Comparison of ENCODE assay signal across 18 cellular contexts in the genomic region with DNA sequence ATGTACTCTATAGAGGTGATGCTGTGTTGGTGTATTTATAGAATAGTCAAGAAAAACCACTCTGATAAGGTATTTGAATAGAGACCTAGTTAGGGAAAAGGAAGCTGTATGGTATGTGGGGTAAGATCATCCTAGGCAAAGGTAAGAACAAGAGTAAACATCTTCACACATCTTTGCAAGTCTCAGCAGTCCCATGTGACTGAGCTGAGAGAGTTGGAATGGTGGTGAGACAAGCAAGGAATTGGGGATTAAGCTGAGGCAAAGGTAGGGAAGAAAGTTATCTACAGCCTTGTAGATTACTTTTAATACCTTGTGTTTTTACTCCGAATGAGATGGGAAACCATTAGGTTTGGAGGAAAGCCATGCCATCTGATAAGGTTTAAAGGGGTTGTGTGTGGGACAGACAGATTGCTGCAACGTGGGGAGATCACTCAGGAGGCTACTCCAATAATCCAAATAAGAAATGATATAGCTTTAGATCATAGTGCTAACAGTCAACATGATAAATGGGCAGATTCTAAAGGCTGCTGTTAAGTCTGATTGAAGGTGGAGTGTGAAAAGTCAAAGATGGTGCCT. TPM values are rescaled to one million over a fixed set of nuclear protein-coding genes. Genes with fewer than 3 reads are reported as not detected.
A peak's percentile ranks its signal among the peaks of the same experiment; 100 is the strongest.
DNase-seq lines count a peak whose midpoint lies in the region; ATAC-seq and TF ChIP-seq lines count a peak whose summit lies in the region.
"Had no signal": no experiment of that assay in that cellular context is flagged by ENCODE, and none has a peak within 500 bp of the region (broad histone marks: within the 10 kb centered on the region; RNA-seq: fewer than 3 reads in every experiment).

No MANE protein-coding gene starts in this region.

- DNase-seq in activated T-cell treated with anti-CD3 and anti-CD28 coated beads, Interleukin-2, amount 50 U/mL, for 72 hours, result no peak
- DNase-seq in activated T-cell treated with anti-CD3 and anti-CD28 coated beads, Interleukin-2, amount 50 U/mL, for 1 hour, result no peak
- DNase-seq in H9, result no peak
- DNase-seq in central memory CD8-positive, alpha-beta T cell (ENCODE audit: low spot score in 2 of 2), result no peak
- DNase-seq in naive thymus-derived CD4-positive, alpha-beta T cell, result no peak
- DNase-seq in lower leg skin (ENCODE audit: low spot score in 2 of 2), result no peak
- DNase-seq in NCI-H1105 (lab: John Stamatoyannopoulos, UW), result no peak
- DNase-seq: ACHN; activated effector memory CD4-positive, alpha-beta T cell treated with anti-CD3 and anti-CD28 coated beads, Interleukin-2, amount 50 U/mL, for 16 hours; DND-41; kidney glomerular epithelial cell; NCI-H1694 treated with DMSO at 0.1 percent for 48 hours; sigmoid colon; SW 1271 had no signal

- H4K5ac ChIP-seq in H9 (ENCODE audit: insufficient read length, low read depth, low read length), result no peak overlapping the region

- no peak overlapping the region for H2AFZ ChIP-seq in H9 (ENCODE audit: low read length)

- H4K91ac ChIP-seq in H9 (ENCODE audit: insufficient read length, low read depth, low read length), result no peak overlapping the region

- POLR2A ChIA-PET in naive thymus-derived CD4-positive, alpha-beta T cell (lab: Charles Lee), result interaction anchor here (1.1 kb wide), 1 partner anchor 36 kb away, joined by 4 read pairs; no protein-coding TSS in a partner anchor

- peak overlapping the region; percentile 18 for H3K27ac Mint-ChIP-seq in activated T-cell treated with anti-CD3 and anti-CD28 coated beads, Interleukin-2, amount 50 U/mL, for 72 hours
- peak overlapping the region in 2 of 3 experiments; percentile 2 to 75; a peak in 2 of 7 replicates for H3K27ac Mint-ChIP-seq in H9
- H3K27ac Mint-ChIP-seq in central memory CD8-positive, alpha-beta T cell (ENCODE audit: low read depth), result peak overlapping the region; percentile 11
- peak overlapping the region in 6 of 9 donors; percentile 6 to 48 (median 28) for H3K27ac Mint-ChIP-seq in naive thymus-derived CD4-positive, alpha-beta T cell

- peaks cover 47% of the 10 kb centered on the region for H3K4me1 Mint-ChIP-seq in activated T-cell treated with anti-CD3 and anti-CD28 coated beads, Interleukin-2, amount 50 U/mL, for 72 hours (ENCODE audit: low read depth)
- H3K4me1 Mint-ChIP-seq in H9, result peaks cover 19 to 26% of the 10 kb centered on the region in 2 experiments
- H3K4me1 Mint-ChIP-seq in central memory CD8-positive, alpha-beta T cell, result peaks cover 38% of the 10 kb centered on the region
- H3K4me1 Mint-ChIP-seq in naive thymus-derived CD4-positive, alpha-beta T cell, result peaks cover 8 to 27% (median 19%) of the 10 kb centered on the region in 7 donors

- CTCF ChIA-PET in naive thymus-derived CD4-positive, alpha-beta T cell (lab: Charles Lee), result no interaction called here

- WGBS in H9 (ENCODE audit: extremely low coverage, insufficient read length, low lambda C conversion rate), result no CpG with 5 or more reads among the region's 2 CpGs
- 84 to 89% methylated on average over 2 of the region's 2 CpGs for WGBS in lower leg skin, 2 donors

- H3T11ph ChIP-seq in H9 (ENCODE audit: low read length), result no peak overlapping the region

- ATAC-seq in activated T-cell treated with anti-CD3 and anti-CD28 coated beads, Interleukin-2, amount 50 U/mL, for 72 hours (replicated peaks in 1 of 2), result no peak
- ATAC-seq in central memory CD8-positive, alpha-beta T cell (replicated peaks; ENCODE audit: extremely low read depth, poor library complexity, severe bottlenecking), result no peak
- ATAC-seq in naive thymus-derived CD4-positive, alpha-beta T cell, result peak; percentile 41
- no peak for ATAC-seq in HG02885 (IDR thresholded peaks at IDR 0.05; ENCODE audit: poor library complexity, unreplicated experiment)

- H3K79me2 ChIP-seq in H9 (ENCODE audit: insufficient read depth, low read length), result no peaks in the 10 kb centered on the region

- no peaks in the 10 kb centered on the region for H3K23me2 ChIP-seq in H9 (ENCODE audit: insufficient read length, low read depth, low read length, poor library complexity, severe bottlenecking)

- no peak overlapping the region for H3K14ac ChIP-seq in H9 (ENCODE audit: insufficient read depth, low read length)

- TF ChIP-seq POLR2A in lower leg skin (IDR thresholded peaks at IDR 0.05), result no peak

- H3K4me2 ChIP-seq in H9 (ENCODE audit: insufficient read depth, insufficient read length, low read length), result no peak overlapping the region

- no peaks in the 10 kb centered on the region for H3K9me3 ChIP-seq in H9 (ENCODE audit: control insufficient read depth, low read depth, low read length)
- peaks cover 0 to 8% (median 0%) of the 10 kb centered on the region in 3 experiments for H3K9me3 ChIP-seq in naive thymus-derived CD4-positive, alpha-beta T cell (ENCODE audit: control insufficient read depth in 2 of 3, low read length in 3 of 3)
- H3K9me3 ChIP-seq: sigmoid colon had no signal

- no peak overlapping the region for H2BK20ac ChIP-seq in H9 (ENCODE audit: low read depth, low read length, poor library complexity, severe bottlenecking)

- H3K27ac ChIP-seq in H9 (ENCODE audit: insufficient read length, low read depth, low read length), result no peak overlapping the region
- H3K27ac ChIP-seq in naive thymus-derived CD4-positive, alpha-beta T cell (ENCODE audit: low read depth, low read length), result no peak overlapping the region
- H3K27ac ChIP-seq: C4-2B, RWPE1, sigmoid colon had no signal

- no peaks in the 10 kb centered on the region; the same call in 1 of the 2 replicates for H3K4me1 ChIP-seq in H9 (ENCODE audit: insufficient read depth, low read length)
- H3K4me1 ChIP-seq in naive thymus-derived CD4-positive, alpha-beta T cell (ENCODE audit: control insufficient read depth in 2 of 2, insufficient read depth in 2 of 2, low read length in 2 of 2), result no peaks in the 10 kb centered on the region

- intact Hi-C loops in naive thymus-derived CD4-positive, alpha-beta T cell (cut with micrococcal nuclease), result loop anchor here (1.0 to 10.0 kb wide), 4 partner anchors 32 to 302 kb away; partner anchors contain the start of genes MANBA (in 2 of the 2), BDH2 (in 1 of the 2) and UBE2D3 (in 1 of the 2)
- intact Hi-C loops in lower leg skin (cut with DNase I; ENCODE audit: low total_unique reads), result no loop called here

- H4K8ac ChIP-seq in H9 (replicated peaks; ENCODE audit: insufficient read length, low read depth, low read length), result no peak overlapping the region

- H3K9me3 Mint-ChIP-seq in activated T-cell treated with anti-CD3 and anti-CD28 coated beads, Interleukin-2, amount 50 U/mL, for 72 hours, result peaks cover 6 to 10% of the 10 kb centered on the region in 2 donors
- no peaks in the 10 kb centered on the region; a peak in 1 of 5 replicates for H3K9me3 Mint-ChIP-seq in H9
- H3K9me3 Mint-ChIP-seq in central memory CD8-positive, alpha-beta T cell, result peaks cover 5% of the 10 kb centered on the region
- peaks cover 3 to 53% (median 13%) of the 10 kb centered on the region in 11 donors for H3K9me3 Mint-ChIP-seq in naive thymus-derived CD4-positive, alpha-beta T cell

- H3K4me3 Mint-ChIP-seq in activated T-cell treated with anti-CD3 and anti-CD28 coated beads, Interleukin-2, amount 50 U/mL, for 72 hours, result no peak overlapping the region
- H3K4me3 Mint-ChIP-seq in H9, result no peak overlapping the region
- no peak overlapping the region for H3K4me3 Mint-ChIP-seq in central memory CD8-positive, alpha-beta T cell
- no peak overlapping the region for H3K4me3 Mint-ChIP-seq in naive thymus-derived CD4-positive, alpha-beta T cell
- H3K4me3 Mint-ChIP-seq: IgD-negative memory B cell had no signal

- H3K18ac ChIP-seq in H9 (ENCODE audit: insufficient read length, low read depth, low read length), result no peak overlapping the region

- H2BK120ac ChIP-seq in H9 (ENCODE audit: low read depth, low read length, poor library complexity, severe bottlenecking), result no peak overlapping the region

- H3K27me3 ChIP-seq in H9 (ENCODE audit: insufficient read depth, low read length), result no peaks in the 10 kb centered on the region
- H3K27me3 ChIP-seq in naive thymus-derived CD4-positive, alpha-beta T cell (ENCODE audit: control insufficient read depth in 2 of 2, insufficient read depth in 2 of 2, low read length in 2 of 2), result no peaks in the 10 kb centered on the region
- H3K27me3 ChIP-seq: sigmoid colon had no signal

- no peak overlapping the region for H2BK5ac ChIP-seq in H9 (ENCODE audit: insufficient read length, low read length)

- H3K36me3 Mint-ChIP-seq in activated T-cell treated with anti-CD3 and anti-CD28 coated beads, Interleukin-2, amount 50 U/mL, for 72 hours (ENCODE audit: insufficient read depth in 2 of 2), result peaks cover 11 to 40% of the 10 kb centered on the region in 2 donors
- peaks cover 18 to 32% (median 25%) of the 10 kb centered on the region in 3 experiments; a peak in 6 of 7 replicates for H3K36me3 Mint-ChIP-seq in H9 (ENCODE audit: insufficient read depth in 1 of 3, low read depth in 3 of 3)
- peaks cover 51% of the 10 kb centered on the region for H3K36me3 Mint-ChIP-seq in central memory CD8-positive, alpha-beta T cell (ENCODE audit: insufficient read depth)
- peaks cover 15 to 63% (median 51%) of the 10 kb centered on the region in 5 donors for H3K36me3 Mint-ChIP-seq in naive thymus-derived CD4-positive, alpha-beta T cell

- no peak overlapping the region for H3K4ac ChIP-seq in H9 (ENCODE audit: low read depth, low read length)

- no peaks in the 10 kb centered on the region for H4K20me1 ChIP-seq in H9 (ENCODE audit: control insufficient read depth, insufficient read depth, insufficient read length)

- no peak overlapping the region for H2BK12ac ChIP-seq in H9 (ENCODE audit: insufficient read length, low read depth, low read length)

- H3K23ac ChIP-seq in H9 (ENCODE audit: insufficient read length, low read depth, low read length), result no peak overlapping the region

- TF ChIP-seq CTCF in H9 (conservative IDR thresholded peaks at IDR 0.05) (no peak), lower leg skin (IDR thresholded peaks at IDR 0.05) (no peak)

- H3K4me3 ChIP-seq in naive thymus-derived CD4-positive, alpha-beta T cell (ENCODE audit: low read length), result no peak overlapping the region
- H3K4me3 ChIP-seq in lower leg skin (ENCODE audit: low read depth, poor library complexity, severe bottlenecking), result no peak overlapping the region
- H3K4me3 ChIP-seq: sigmoid colon had no signal

- no peak overlapping the region for H2BK15ac ChIP-seq in H9 (ENCODE audit: low read depth, low read length)

- no peaks in the 10 kb centered on the region for H3K27me3 Mint-ChIP-seq in activated T-cell treated with anti-CD3 and anti-CD28 coated beads, Interleukin-2, amount 50 U/mL, for 72 hours (ENCODE audit: low read depth)
- no peaks in the 10 kb centered on the region for H3K27me3 Mint-ChIP-seq in H9 (ENCODE audit: low read depth)
- no peaks in the 10 kb centered on the region for H3K27me3 Mint-ChIP-seq in central memory CD8-positive, alpha-beta T cell
- no peaks in the 10 kb centered on the region for H3K27me3 Mint-ChIP-seq in naive thymus-derived CD4-positive, alpha-beta T cell
- H3K27me3 Mint-ChIP-seq: IgD-negative memory B cell had no signal

- no peaks in the 10 kb centered on the region for H3K79me1 ChIP-seq in H9 (ENCODE audit: insufficient read depth, low read depth, low read length, poor library complexity, severe bottlenecking)

- H2AK5ac ChIP-seq in H9 (ENCODE audit: insufficient read length, low read length), result no peak overlapping the region

- H3K36me3 ChIP-seq in naive thymus-derived CD4-positive, alpha-beta T cell (ENCODE audit: control insufficient read depth in 2 of 3, insufficient read depth in 3 of 3, low read length in 3 of 3), result peaks cover 5 to 28% (median 9%) of the 10 kb centered on the region in 3 experiments

- no peak overlapping the region for H3K56ac ChIP-seq in H9 (ENCODE audit: insufficient read length, low read depth, low read length)

- no peak overlapping the region for H3K9ac ChIP-seq in H9 (ENCODE audit: extremely low read depth, insufficient read length, low read length)

RNA-seq across cellular contexts. Expression of gene MANBA, which starts 31.7 kb away (rescaled TPM):
- 10 to 100 TPM; 14.8 to 16.8 TPM for total RNA-seq in activated T-cell treated with anti-CD3 and anti-CD28 coated beads, Interleukin-2, amount 50 U/mL, for 72 hours
- total RNA-seq in H9 (2021) (21.4 and 22.0 TPM in 2 replicates), lower leg skin (10 to 100 TPM; 11.9 to 20.8 (median 14.3) TPM)
- 10 to 100 TPM; 15.7 to 56.4 (median 29.7) TPM for total RNA-seq in naive thymus-derived CD4-positive, alpha-beta T cell
- 10 to 100 TPM; 16.4 to 26.0 TPM for polyA plus RNA-seq in naive thymus-derived CD4-positive, alpha-beta T cell

RNA-seq across cellular contexts. Expression of gene UBE2D3, which starts 34.9 kb away (rescaled TPM):
- total RNA-seq in activated T-cell treated with anti-CD3 and anti-CD28 coated beads, Interleukin-2, amount 50 U/mL, for 72 hours, result 100 to 1,000 TPM; 460 to 481 TPM
- 377 and 378 TPM in 2 replicates for total RNA-seq in H9 (2021)
- total RNA-seq in naive thymus-derived CD4-positive, alpha-beta T cell, result 100 to 1,000 TPM; 339 to 556 (median 413) TPM
- polyA plus RNA-seq in naive thymus-derived CD4-positive, alpha-beta T cell, result 100 to 1,000 TPM; 314 to 460 TPM
- total RNA-seq in lower leg skin, result 100 to 1,000 TPM; 391 to 497 (median 418) TPM
